In the genomic region with DNA sequence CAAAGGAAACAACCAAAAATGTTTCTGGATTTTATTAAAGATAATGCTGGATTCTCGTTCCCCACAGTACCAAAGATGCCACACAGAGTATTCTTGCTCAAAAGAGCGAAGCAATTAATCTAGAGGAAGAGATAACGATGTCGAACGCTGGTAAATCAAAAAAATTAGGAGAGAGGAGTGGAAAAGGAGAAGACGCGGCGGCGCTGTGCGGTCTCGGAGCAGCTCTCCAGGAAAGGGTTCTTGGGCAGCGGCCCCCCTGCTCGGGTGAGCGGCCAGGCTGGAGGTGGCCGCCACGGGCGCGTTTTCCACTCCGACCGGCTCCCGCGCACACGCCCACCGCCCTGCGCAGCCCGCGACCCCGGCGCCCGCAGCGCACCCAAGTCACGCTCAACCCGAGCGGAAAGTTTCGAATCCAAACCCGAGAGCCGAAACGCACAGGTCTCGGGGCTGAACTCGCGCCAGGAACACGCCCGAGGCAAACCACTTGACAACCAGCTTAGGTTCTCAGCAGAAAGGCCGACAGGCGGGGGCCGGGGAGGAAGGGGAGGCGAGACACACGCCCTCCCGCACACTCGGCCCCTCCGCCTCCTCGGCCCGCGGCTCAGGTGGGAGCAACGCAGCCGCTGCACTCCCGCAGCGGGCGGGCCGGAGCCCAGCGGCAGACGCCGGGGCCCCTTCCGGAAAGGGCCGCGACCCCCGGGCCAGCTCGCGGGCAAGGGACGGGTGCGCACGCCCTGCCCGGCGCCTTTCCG, we compare ENCODE assay signal across 8 cellular contexts. TPM values are rescaled to one million over a fixed set of nuclear protein-coding genes. Genes with fewer than 3 reads are reported as not detected.
A peak's percentile ranks its signal among the peaks of the same experiment; 100 is the strongest.
DNase-seq lines count a peak whose midpoint lies in the region; ATAC-seq, FAIRE-seq and TF ChIP-seq lines count a peak whose summit lies in the region.

No MANE protein-coding gene starts in this region.

- H3K27ac Mint-ChIP-seq in activated CD8-positive, alpha-beta memory T cell treated with anti-CD3 and anti-CD28 coated beads, Interleukin-2, amount 10 ng/mL, durations not matched to agents 7 days and 5 days = peak overlapping the region; percentile 77

- no peak for TF ChIP-seq CTCF in AG04449 (IDR thresholded peaks at IDR 0.05; ENCODE audit: insufficient read depth, low read length, missing control alignments)
- TF ChIP-seq CTCF in endothelial cell of umbilical vein (IDR thresholded peaks at IDR 0.05; ENCODE audit: extremely low read depth in 1 of 2, insufficient read depth in 1 of 2, low read depth in 1 of 2, low read length in 2 of 2) = peak in 1 of 2 donors; percentile 10

- H3K9me3 Mint-ChIP-seq in activated CD8-positive, alpha-beta memory T cell treated with anti-CD3 and anti-CD28 coated beads, Interleukin-2, amount 10 ng/mL, durations not matched to agents 7 days and 5 days (ENCODE audit: low read depth) = no peaks in the 10 kb centered on the region

- H3K9ac ChIP-seq in endothelial cell of umbilical vein (replicated peaks; ENCODE audit: extremely low read depth, insufficient read depth, low read length) = peak overlapping the region; percentile 89

- TF ChIP-seq POLR2A in endothelial cell of umbilical vein (IDR thresholded peaks at IDR 0.05; ENCODE audit: low read depth, low read length) = peak; percentile 15

- no peak for FAIRE-seq in endothelial cell of umbilical vein (lab: Jason Lieb, UNC)

- H3K36me3 ChIP-seq in endothelial cell of umbilical vein (ENCODE audit: control insufficient read depth in 2 of 2, extremely low read depth in 1 of 2, insufficient read depth in 2 of 2, low read length in 2 of 2) = no peaks in the 10 kb centered on the region

- H3K36me3 Mint-ChIP-seq in activated CD8-positive, alpha-beta memory T cell treated with anti-CD3 and anti-CD28 coated beads, Interleukin-2, amount 10 ng/mL, durations not matched to agents 7 days and 5 days = peaks cover 11% of the 10 kb centered on the region

- dilution Hi-C loops in endothelial cell of umbilical vein (cut with MboI; ENCODE audit: extremely low pct_ligation_motif_present, low sequenced_read_pairs) = no loop called here

- ATAC-seq in GM18517 (IDR thresholded peaks at IDR 0.05; ENCODE audit: unreplicated experiment) (peak; percentile 21), HG03066 (IDR thresholded peaks at IDR 0.05; ENCODE audit: low read depth, unreplicated experiment) (peak; percentile 41)
- peak; percentile 43 for ATAC-seq in activated CD8-positive, alpha-beta memory T cell treated with anti-CD3 and anti-CD28 coated beads, Interleukin-2, amount 10 ng/mL, durations not matched to agents 7 days and 5 days

- intact Hi-C loops in endothelial cell of umbilical vein (cut with micrococcal nuclease) = loop anchor here (5.0 kb wide), 1 partner anchor 35 kb away; no protein-coding TSS in a partner anchor

- DNase-seq in AG04449 (ENCODE audit: low read depth, low spot score) (no peak), NCI-H524 (lab: John Stamatoyannopoulos, UW) (peak; percentile 24 to 71), endothelial cell of umbilical vein (ENCODE audit: low read depth, low spot score) (peak; percentile 67), midbrain (lab: John Stamatoyannopoulos, UW) (peak; percentile 45)
- DNase-seq in activated CD8-positive, alpha-beta memory T cell treated with anti-CD3 and anti-CD28 coated beads, Interleukin-2, amount 10 ng/mL, durations not matched to agents 7 days and 5 days = peak; percentile 69
- peak; percentile 20 for DNase-seq in stimulated activated CD8-positive, alpha-beta memory T cell treated with anti-CD3 and anti-CD28 coated beads, Interleukin-2, amount 100 ng/mL, for 48 hours (ENCODE audit: low read depth in 2 of 2)

- H3K27me3 ChIP-seq in endothelial cell of umbilical vein (ENCODE audit: control insufficient read depth in 2 of 2, insufficient read depth in 2 of 2, low read length in 2 of 2) = no peaks in the 10 kb centered on the region

- POLR2A ChIA-PET in AG04449 (lab: Yijun Ruan, JAX) = interaction anchor here (1.0 kb wide), 2 partner anchors 14 to 374 kb away, joined by 3 read pairs; a partner anchor contains a TSS
- POLR2A ChIA-PET in endothelial cell of umbilical vein (lab: Charles Lee) = no interaction called here

- peaks cover 2% of the 10 kb centered on the region for H4K20me1 ChIP-seq in endothelial cell of umbilical vein (replicated peaks; ENCODE audit: control insufficient read depth, extremely low read depth, insufficient read depth, low read length)

- no peaks in the 10 kb centered on the region for H3K27me3 Mint-ChIP-seq in activated CD8-positive, alpha-beta memory T cell treated with anti-CD3 and anti-CD28 coated beads, Interleukin-2, amount 10 ng/mL, durations not matched to agents 7 days and 5 days

- no peaks in the 10 kb centered on the region for H3K9me1 ChIP-seq in endothelial cell of umbilical vein (replicated peaks; ENCODE audit: control insufficient read depth, extremely low read depth, insufficient read depth, low read length)

- peak overlapping the region; percentile 86 for H3K4me3 Mint-ChIP-seq in activated CD8-positive, alpha-beta memory T cell treated with anti-CD3 and anti-CD28 coated beads, Interleukin-2, amount 10 ng/mL, durations not matched to agents 7 days and 5 days

- BruUV-seq in endothelial cell of umbilical vein (replicated peaks; lab: Mats Ljungman, UMichigan) = no TSS peak

- CTCF ChIA-PET in AG04449 (lab: Yijun Ruan, JAX) = interaction anchor here (1.3 kb wide), 1 partner anchor 100 kb away, joined by 3 read pairs; no protein-coding TSS in a partner anchor
- CTCF ChIA-PET in activated CD8-positive, alpha-beta memory T cell treated with anti-CD3 and anti-CD28 coated beads, Interleukin-2, amount 10 ng/mL, durations not matched to agents 7 days and 5 days (lab: Charles Lee) = interaction anchor here (1.4 kb wide), 1 partner anchor 41 kb away, joined by 4 read pairs; no protein-coding TSS in a partner anchor
- CTCF ChIA-PET in endothelial cell of umbilical vein (lab: Charles Lee) = interaction anchor here (1.0 to 3.5 kb wide), 4 partner anchors 11 to 177 kb away, joined by 3 to 22 read pairs (median 4); no protein-coding TSS in a partner anchor

- peak overlapping the region; percentile 32 for H3K27ac ChIP-seq in endothelial cell of umbilical vein (ENCODE audit: insufficient read depth, low read depth, low read length)

- peak overlapping the region; percentile 50 for H2AFZ ChIP-seq in endothelial cell of umbilical vein (ENCODE audit: low read depth, low read length)

- no peaks in the 10 kb centered on the region for H3K9me3 ChIP-seq in endothelial cell of umbilical vein (replicated peaks; ENCODE audit: control insufficient read depth, insufficient read depth, low read length)

- peaks cover 23% of the 10 kb centered on the region for H3K4me1 Mint-ChIP-seq in activated CD8-positive, alpha-beta memory T cell treated with anti-CD3 and anti-CD28 coated beads, Interleukin-2, amount 10 ng/mL, durations not matched to agents 7 days and 5 days

- H3K4me1 ChIP-seq in endothelial cell of umbilical vein (ENCODE audit: control insufficient read depth, extremely low read depth, insufficient read depth, low read length) = peaks cover 15% of the 10 kb centered on the region

- peaks cover 43% of the 10 kb centered on the region for H3K79me2 ChIP-seq in endothelial cell of umbilical vein (ENCODE audit: control insufficient read depth, insufficient read depth, low read length)

- peak overlapping the region; percentile 72 for H3K4me3 ChIP-seq in AG04449 (ENCODE audit: low read depth, low read length)
- peak overlapping the region; percentile 49 to 98 (median 78) for H3K4me3 ChIP-seq in endothelial cell of umbilical vein (replicated peaks in 1 of 3; ENCODE audit: insufficient read depth in 1 of 3, low read depth in 1 of 3, low read length in 3 of 3)

- H3K4me2 ChIP-seq in endothelial cell of umbilical vein (ENCODE audit: insufficient read depth, low read length) = peak overlapping the region; percentile 92

TF ChIP-seq in endothelial cell of umbilical vein, 7 proteins besides CTCF, POLR2A, EP300 and RAD21:
- TF ChIP-seq EZH2 (IDR thresholded peaks at IDR 0.05; ENCODE audit: borderline replicate concordance, low read depth, low read length, severe bottlenecking) (no peak), POLR2AphosphoS5 (IDR thresholded peaks at IDR 0.05; ENCODE audit: insufficient read depth, low read depth, low read length) (peak; percentile 40)

RNA-seq across cellular contexts. Expression of a gene that starts 0.9 kb away (rescaled TPM):
- total RNA-seq in activated CD8-positive, alpha-beta memory T cell treated with anti-CD3 and anti-CD28 coated beads, Interleukin-2, amount 10 ng/mL, durations not matched to agents 7 days and 5 days = 10 to 100 TPM; 40.4 to 41.2 TPM
- 55.2 and 58.4 TPM in 2 replicates for total RNA-seq in endothelial cell of umbilical vein
- polyA plus RNA-seq in endothelial cell of umbilical vein = 8.6 and 13.4 TPM in 2 replicates
- 13.7 and 16.6 TPM in 2 replicates for polyA plus RNA-seq in endothelial cell of umbilical vein (2011; cell fraction: cytosol; rRNA removed)
- polyA plus RNA-seq in endothelial cell of umbilical vein (2011; cell fraction: nucleus; rRNA removed) = 27.7 and 30.2 TPM in 2 replicates
- polyA plus RNA-seq in endothelial cell of umbilical vein (2012) = 33.8 and 35.0 TPM in 2 replicates
- 35.2 and 48.1 TPM in 2 replicates for polyA minus RNA-seq in endothelial cell of umbilical vein
- polyA minus RNA-seq in endothelial cell of umbilical vein (2011; cell fraction: cytosol; rRNA and poly(A)+ RNA removed) = 12.3 TPM
- polyA minus RNA-seq in endothelial cell of umbilical vein (2011; cell fraction: nucleus; rRNA and poly(A)+ RNA removed) = 75.1 and 99.2 TPM in 2 replicates
